In genomic region chr4:176002007-176002623, GRCh38 we compare ENCODE assay signal across 8 cellular contexts.
A peak's percentile ranks its signal among the peaks of the same experiment; 100 is the strongest.
DNase-seq lines count a peak whose midpoint lies in the region; ATAC-seq and TF ChIP-seq lines count a peak whose summit lies in the region.

No MANE protein-coding gene starts in this region.

- peaks cover 8% of the 10 kb centered on the region for H3K27me3 Mint-ChIP-seq in endothelial cell (ENCODE audit: unreplicated experiment)

- peak overlapping the region; percentile 78 for H3K27ac ChIP-seq in muscle layer of duodenum (ENCODE audit: low read length)

- no peaks in the 10 kb centered on the region for H3K9me3 Mint-ChIP-seq in endothelial cell (ENCODE audit: unreplicated experiment)

- peak overlapping the region; percentile 72 to 83 for H3K4me3 ChIP-seq in muscle layer of duodenum (ENCODE audit: low read depth in 1 of 2, low read length in 2 of 2)

- H3K4me1 Mint-ChIP-seq in endothelial cell (ENCODE audit: unreplicated experiment), result peaks cover 7% of the 10 kb centered on the region

- peak overlapping the region; percentile 89 for H3K4me3 Mint-ChIP-seq in endothelial cell (ENCODE audit: unreplicated experiment)

- no peaks in the 10 kb centered on the region for H3K36me3 ChIP-seq in muscle layer of duodenum (ENCODE audit: control insufficient read depth in 1 of 2, insufficient read depth in 2 of 2, low read length in 2 of 2)

- peaks cover 0 to 7% of the 10 kb centered on the region in 2 donors for H3K4me1 ChIP-seq in muscle layer of duodenum (ENCODE audit: control insufficient read depth in 1 of 2, insufficient read depth in 2 of 2, low read length in 2 of 2)

- in situ Hi-C loops in ACHN (cut with HindIII; ENCODE audit: low pct_ligation_motif_present, low pct_unique_long_range_greater_than_20kb, low sequenced_read_pairs), result no loop called here
- in situ Hi-C loops in GM13976 (cut with MboI; ENCODE audit: low sequenced_read_pairs, unreplicated experiment), result no loop called here

- TF ChIP-seq CTCF in GM13976 (IDR thresholded peaks at IDR 0.05; ENCODE audit: borderline replicate concordance, control extremely low read depth, extremely low read depth, insufficient read depth, missing control alignments) (no peak), endothelial cell (IDR thresholded peaks at IDR 0.05; ENCODE audit: unreplicated experiment) (no peak)

- H3K27ac Mint-ChIP-seq in endothelial cell (ENCODE audit: unreplicated experiment), result no peak overlapping the region

- H3K27me3 ChIP-seq in muscle layer of duodenum (ENCODE audit: low read depth, low read length), result no peaks in the 10 kb centered on the region

- ATAC-seq in HG02981 (IDR thresholded peaks at IDR 0.05; ENCODE audit: unreplicated experiment) (peak; percentile 72), HG02870 (IDR thresholded peaks at IDR 0.05; ENCODE audit: unreplicated experiment) (no peak)

- H3K36me3 Mint-ChIP-seq in endothelial cell (ENCODE audit: low read depth, unreplicated experiment), result peaks cover 4% of the 10 kb centered on the region

- no peaks in the 10 kb centered on the region for H3K9me3 ChIP-seq in muscle layer of duodenum (ENCODE audit: control insufficient read depth in 1 of 2, low read length in 2 of 2)

- DNase-seq in ACHN (peak; percentile 37), GM13976 (ENCODE audit: low spot score) (peak; percentile 70), SHP77 treated with DMSO at 0.1 percent for 48 hours (lab: John Stamatoyannopoulos, UW) (peak; percentile 0), endothelial cell (ENCODE audit: low spot score) (peak; percentile 47), T1000 (lab: John Stamatoyannopoulos, UW) (no peak)
